8 cellular contexts compared by ENCODE assay signal in the genomic region with DNA sequence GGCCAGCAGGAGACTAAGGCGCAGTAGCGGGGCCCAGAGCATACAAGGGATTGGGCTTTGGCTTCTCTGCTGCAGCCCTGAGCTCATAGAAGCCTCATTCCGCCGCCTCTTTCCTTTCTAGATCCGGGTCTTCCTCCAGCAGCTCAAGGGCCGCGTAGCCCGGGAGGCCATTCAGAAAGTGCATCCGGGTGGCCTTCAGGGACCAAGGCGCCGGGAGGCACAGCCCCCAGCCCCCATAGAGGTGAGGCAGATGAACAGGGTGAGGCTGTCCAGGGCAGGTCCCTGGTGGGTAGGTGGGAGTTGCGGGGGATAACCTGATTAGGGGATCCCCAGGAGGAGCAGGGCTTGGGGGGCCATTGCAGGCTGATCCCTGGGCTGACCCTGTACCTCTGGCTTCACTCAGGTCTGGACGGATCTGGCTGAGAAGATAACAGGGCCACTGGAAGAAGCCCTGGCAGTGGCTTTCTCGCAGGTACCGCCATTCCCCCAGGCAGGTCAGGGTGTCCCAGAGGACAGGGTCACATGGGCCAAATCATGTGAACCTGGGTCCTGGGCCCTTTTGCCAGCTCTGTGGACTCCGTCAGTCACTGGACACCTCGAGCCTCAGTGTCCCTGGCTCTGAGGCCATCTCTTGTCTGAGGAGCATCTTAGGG. TPM values are rescaled to one million over a fixed set of nuclear protein-coding genes. Genes with fewer than 3 reads are reported as not detected.
DNase-seq lines count a peak whose midpoint lies in the region; ATAC-seq lines count a peak whose summit lies in the region.

No MANE protein-coding gene starts in this region.

- H3K27ac ChIP-seq in iPS-18a (ENCODE audit: low read length) (no peak overlapping the region), stomach smooth muscle (ENCODE audit: low read length) (peak overlapping the region; percentile 84)

- intact Hi-C loops in activated CD4-positive, alpha-beta memory T cell treated with anti-CD3 and anti-CD28 coated beads for 36 hours (cut with micrococcal nuclease) = loop anchor here (5.0 kb wide), 1 partner anchor 284 kb away; a partner anchor contains a TSS

- no peak for ATAC-seq in GM18867 (IDR thresholded peaks at IDR 0.05; ENCODE audit: unreplicated experiment)

- H3K9me3 ChIP-seq in iPS-18a (ENCODE audit: control insufficient read depth, low read depth, low read length) (no peaks in the 10 kb centered on the region), stomach smooth muscle (ENCODE audit: control insufficient read depth in 2 of 2, low read length in 2 of 2) (no peaks in the 10 kb centered on the region)

- H3K4me3 Mint-ChIP-seq in activated CD4-positive, alpha-beta memory T cell treated with anti-CD3 and anti-CD28 coated beads for 36 hours = peak overlapping the region; percentile 83

- H3K4me3 ChIP-seq in iPS-18a (ENCODE audit: low read length) (peak overlapping the region; percentile 60), stomach smooth muscle (ENCODE audit: low read length in 2 of 2) (peak overlapping the region; percentile 74 to 81)

- no peak overlapping the region for H3K9ac ChIP-seq in iPS-18a (ENCODE audit: low read length)
- H3K9ac ChIP-seq in stomach smooth muscle (ENCODE audit: low read length in 2 of 2) = peak overlapping the region; percentile 72 to 82

- peaks cover 10% of the 10 kb centered on the region for H3K27me3 Mint-ChIP-seq in activated CD4-positive, alpha-beta memory T cell treated with anti-CD3 and anti-CD28 coated beads for 36 hours

- H3K4me1 ChIP-seq in iPS-18a (ENCODE audit: control insufficient read depth, low read depth, low read length) (peaks cover 13% of the 10 kb centered on the region), stomach smooth muscle (ENCODE audit: control insufficient read depth, insufficient read depth, low read length) (peaks cover 69% of the 10 kb centered on the region)

- H3K4me1 Mint-ChIP-seq in activated CD4-positive, alpha-beta memory T cell treated with anti-CD3 and anti-CD28 coated beads for 36 hours (ENCODE audit: low read depth) = peaks cover 32% of the 10 kb centered on the region

- H3K27ac Mint-ChIP-seq in activated CD4-positive, alpha-beta memory T cell treated with anti-CD3 and anti-CD28 coated beads for 36 hours = peak overlapping the region; percentile 84

- no peaks in the 10 kb centered on the region for H3K9me3 Mint-ChIP-seq in activated CD4-positive, alpha-beta memory T cell treated with anti-CD3 and anti-CD28 coated beads for 36 hours

- H3K36me3 ChIP-seq in iPS-18a (ENCODE audit: control insufficient read depth, low read depth, low read length) (no peaks in the 10 kb centered on the region), stomach smooth muscle (ENCODE audit: control insufficient read depth in 2 of 2, insufficient read depth in 2 of 2, low read length in 2 of 2) (peaks cover 3 to 6% of the 10 kb centered on the region in 2 donors)

- POLR2A ChIA-PET in activated CD4-positive, alpha-beta memory T cell treated with anti-CD3 and anti-CD28 coated beads for 36 hours (lab: Charles Lee) = interaction anchor here (1.7 kb wide), 1 partner anchor 23 kb away, joined by 7 read pairs; a partner anchor contains a TSS

- H3K36me3 Mint-ChIP-seq in activated CD4-positive, alpha-beta memory T cell treated with anti-CD3 and anti-CD28 coated beads for 36 hours = peaks cover 3% of the 10 kb centered on the region

- CTCF ChIA-PET in activated CD4-positive, alpha-beta memory T cell treated with anti-CD3 and anti-CD28 coated beads for 36 hours (lab: Charles Lee) = interaction anchor here (0.9 to 3.5 kb wide), 8 partner anchors 8 to 353 kb away, joined by 3 to 28 read pairs (median 7); a partner anchor contains a TSS

- peaks cover 33% of the 10 kb centered on the region for H3K27me3 ChIP-seq in iPS-18a (ENCODE audit: control insufficient read depth, insufficient read depth, low read length)
- peaks cover 14 to 24% of the 10 kb centered on the region in 2 donors for H3K27me3 ChIP-seq in stomach smooth muscle (ENCODE audit: control insufficient read depth in 1 of 2, insufficient read depth in 2 of 2, low read length in 2 of 2)

- DNase-seq in NCI-H748 (lab: John Stamatoyannopoulos, UW; ENCODE audit: unreplicated experiment) (peak; percentile 35), NCI-H748 treated with DMSO at 0.1 percent for 48 hours (lab: John Stamatoyannopoulos, UW) (no peak), cerebellar nuclear complex (lab: John Stamatoyannopoulos, UW) (no peak), CD1c-positive myeloid dendritic cell (ENCODE audit: extremely low spot score) (no peak)
- DNase-seq in activated CD4-positive, alpha-beta memory T cell treated with anti-CD3 and anti-CD28 coated beads for 36 hours = no peak

RNA-seq across cellular contexts. Expression of a gene that starts 1.3 kb away (rescaled TPM):
- 10 to 100 TPM; 18.7 to 20.2 TPM for total RNA-seq in activated CD4-positive, alpha-beta memory T cell treated with anti-CD3 and anti-CD28 coated beads for 36 hours

RNA-seq across cellular contexts. Expression of a gene that starts 4.5 kb away (rescaled TPM):
- total RNA-seq in activated CD4-positive, alpha-beta memory T cell treated with anti-CD3 and anti-CD28 coated beads for 36 hours = under 1 TPM; 0.29 to 0.77 TPM

RNA-seq across cellular contexts. Expression of a gene that starts 6.8 kb away (rescaled TPM):
- 1 to 10 TPM; 4.4 to 4.6 TPM for total RNA-seq in activated CD4-positive, alpha-beta memory T cell treated with anti-CD3 and anti-CD28 coated beads for 36 hours

RNA-seq across cellular contexts. Expression of a gene that starts 17.8 kb away (rescaled TPM):
- 10 to 100 TPM; 29.1 to 30.1 TPM for total RNA-seq in activated CD4-positive, alpha-beta memory T cell treated with anti-CD3 and anti-CD28 coated beads for 36 hours

RNA-seq across cellular contexts. Expression of a gene that starts 22.0 kb away (rescaled TPM):
- total RNA-seq in activated CD4-positive, alpha-beta memory T cell treated with anti-CD3 and anti-CD28 coated beads for 36 hours = 10 to 100 TPM; 66.5 to 68.5 TPM
